In genomic region chr22:21599053-21599893, GRCh38 we compare ENCODE assay signal across 22 cellular contexts. TPM values are rescaled to one million over a fixed set of nuclear protein-coding genes. Genes with fewer than 3 reads are reported as not detected.
A peak's percentile ranks its signal among the peaks of the same experiment; 100 is the strongest.
DNase-seq lines count a peak whose midpoint lies in the region; ATAC-seq, FAIRE-seq and TF ChIP-seq lines count a peak whose summit lies in the region.
"Had no signal": no experiment of that assay in that cellular context is flagged by ENCODE, and none has a peak within 500 bp of the region (broad histone marks: within the 10 kb centered on the region; RNA-seq: fewer than 3 reads in every experiment).

No MANE protein-coding gene starts in this region.

- in situ Hi-C loops in K562 (cut with MboI) = no loop called here

- no peak for TF ChIP-seq POLR2A in K562 (conservative IDR thresholded peaks at IDR 0.05)

- no peak for TF ChIP-seq RAD21 in K562 (CRISPR knock-in tag; conservative IDR thresholded peaks at IDR 0.05 in 1 of 2, IDR thresholded peaks at IDR 0.05 in 1 of 2)

- no peaks in the 10 kb centered on the region for H3K4me1 ChIP-seq in CD4-positive, alpha-beta memory T cell (ENCODE audit: insufficient read depth, low read length)
- peaks cover 0 to 7% of the 10 kb centered on the region in 2 experiments; a peak in 3 of 5 replicates for H3K4me1 ChIP-seq in K562 (replicated peaks in 1 of 2; ENCODE audit: control insufficient read depth in 2 of 2, insufficient read depth in 2 of 2, low read length in 2 of 2)

- peak overlapping the region in 1 of 2 experiments; percentile 62; a peak in 1 of 4 replicates for H3K9ac ChIP-seq in K562 (ENCODE audit: insufficient read depth in 1 of 2, low read depth in 2 of 2, low read length in 2 of 2)

- CTCF ChIA-PET in CD4-positive, alpha-beta memory T cell (lab: Charles Lee; ENCODE audit: partially characterized antibody) = interaction anchor here (0.8 to 1.3 kb wide), 2 partner anchors 13 to 30 kb away, joined by 3 read pairs; no protein-coding TSS in a partner anchor
- CTCF ChIA-PET in K562 (lab: Yijun Ruan, JAX; ENCODE audit: low intra/inter-chr PET ratio) = no interaction called here

- TF ChIP-seq CTCF in K562 (IDR thresholded peaks at IDR 0.05 in 2 of 3, conservative IDR thresholded peaks at IDR 0.05 in 1 of 3; ENCODE audit: insufficient read depth in 2 of 3, low read depth in 1 of 3, low read length in 3 of 3) = no peak

- H3K36me3 ChIP-seq in CD4-positive, alpha-beta memory T cell (ENCODE audit: insufficient read depth, low read length) = peaks cover 12% of the 10 kb centered on the region
- H3K36me3 ChIP-seq in K562 (ENCODE audit: control insufficient read depth, insufficient read depth, low read length) = peaks cover 69% of the 10 kb centered on the region

- FAIRE-seq in K562 (lab: Jason Lieb, UNC) = no peak
- FAIRE-seq: colon, small intestine had no signal

- H3K36me3 Mint-ChIP-seq in CD4-positive, alpha-beta memory T cell = peaks cover 30 to 33% of the 10 kb centered on the region in 2 donors
- H3K36me3 Mint-ChIP-seq in naive thymus-derived CD8-positive, alpha-beta T cell = peaks cover 10 to 53% (median 13%) of the 10 kb centered on the region in 3 donors

- no peak for DNase-seq in CD4-positive, alpha-beta memory T cell
- DNase-seq in D341Med (ENCODE audit: low spot score) (peak; percentile 14), K562 (ENCODE audit: extremely low read depth in 1 of 4, low spot score in 3 of 4) (peak in 1 of 4 experiments; percentile 47), substantia nigra (lab: John Stamatoyannopoulos, UW) (no peak), NCI-H748 treated with DMSO at 0.1 percent for 48 hours (lab: John Stamatoyannopoulos, UW) (no peak)
- DNase-seq in naive thymus-derived CD8-positive, alpha-beta T cell = no peak
- DNase-seq in activated CD4-positive, CD25-positive, alpha-beta regulatory T cell (lab: John Stamatoyannopoulos, UW) = no peak
- DNase-seq: activated CD8-positive, alpha-beta T cell treated with anti-CD3 and anti-CD28 coated beads for 36 hours; activated effector memory CD4-positive, alpha-beta T cell treated with Interleukin-2 at 50 U/mL for 16 hours; anterior cingulate cortex; IMR-90; mucosa of descending colon; NCI-H2029; NCI-H524; small intestine; stimulated activated CD4-positive, alpha-beta T cell treated with anti-CD3 and anti-CD28 coated beads, Interleukin-4, amount 100 ng/mL, for 24 hours had no signal

- H3K27me3 Mint-ChIP-seq in CD4-positive, alpha-beta memory T cell = no peaks in the 10 kb centered on the region
- no peaks in the 10 kb centered on the region for H3K27me3 Mint-ChIP-seq in naive thymus-derived CD8-positive, alpha-beta T cell
- H3K27me3 Mint-ChIP-seq: activated CD8-positive, alpha-beta T cell treated with anti-CD3 and anti-CD28 coated beads for 36 hours; B cell had no signal

- no peak overlapping the region for H3K4me2 ChIP-seq in K562 (ENCODE audit: insufficient read depth, low read length)

- H3K4me1 Mint-ChIP-seq in CD4-positive, alpha-beta memory T cell = peaks cover 18 to 52% (median 35%) of the 10 kb centered on the region in 4 donors
- peaks cover 28 to 61% (median 49%) of the 10 kb centered on the region in 4 donors for H3K4me1 Mint-ChIP-seq in naive thymus-derived CD8-positive, alpha-beta T cell

- intact Hi-C loops in CD4-positive, alpha-beta memory T cell (cut with micrococcal nuclease) = no loop called here
- intact Hi-C loops in K562 (cut with micrococcal nuclease) = no loop called here

- TF ChIP-seq EP300 in K562 (IDR thresholded peaks at IDR 0.05; ENCODE audit: low read length) = no peak

- H3K79me2 ChIP-seq in K562 (ENCODE audit: control insufficient read depth, insufficient read depth, low read length) = peaks cover 94% of the 10 kb centered on the region

- peak; percentile 8; the same call in 2 of the 3 replicates for ATAC-seq in K562
- no peak for ATAC-seq in naive thymus-derived CD8-positive, alpha-beta T cell
- ATAC-seq: activated CD8-positive, alpha-beta T cell treated with anti-CD3 and anti-CD28 coated beads for 36 hours; gastroesophageal sphincter; left lobe of liver; mucosa of descending colon had no signal

- H4K20me1 ChIP-seq in K562 (replicated peaks; ENCODE audit: control insufficient read depth, insufficient read depth, low read length) = peaks cover 41% of the 10 kb centered on the region

- no peak overlapping the region for H3K27ac ChIP-seq in CD4-positive, alpha-beta memory T cell (ENCODE audit: low read depth, low read length)
- H3K27ac ChIP-seq in K562 (ENCODE audit: extremely low read depth, low read depth, low read length) = no peak overlapping the region
- no peak overlapping the region for H3K27ac ChIP-seq in substantia nigra (ENCODE audit: low read depth, low read length, poor library complexity, severe bottlenecking)
- H3K27ac ChIP-seq: gastroesophageal sphincter, tibial nerve had no signal

- H2AFZ ChIP-seq in K562 (ENCODE audit: low read depth, low read length) = no peak overlapping the region

- TSS peak; percentile 15 for BruUV-seq in K562 (replicated peaks; lab: Mats Ljungman, UMichigan)

- H3K4me3 Mint-ChIP-seq in CD4-positive, alpha-beta memory T cell = peak overlapping the region in 3 of 8 donors; percentile 18 to 69 (median 37)
- H3K4me3 Mint-ChIP-seq in naive thymus-derived CD8-positive, alpha-beta T cell = peak overlapping the region in 1 of 10 donors; percentile 42
- H3K4me3 Mint-ChIP-seq: activated CD8-positive, alpha-beta T cell treated with anti-CD3 and anti-CD28 coated beads for 36 hours; B cell had no signal

- peaks cover 12% of the 10 kb centered on the region for H3K9me1 ChIP-seq in K562 (ENCODE audit: control insufficient read depth, insufficient read depth, low read length)

- 70% methylated on average over 6 of the region's 6 CpGs for WGBS in K562 (ENCODE audit: insufficient coverage, low coverage, missing lambda C conversion rate)

- no peaks in the 10 kb centered on the region for H3K9me3 ChIP-seq in CD4-positive, alpha-beta memory T cell (ENCODE audit: control insufficient read depth in 1 of 2, low read length in 2 of 2)
- no peaks in the 10 kb centered on the region for H3K9me3 ChIP-seq in K562 (replicated peaks; ENCODE audit: control insufficient read depth, insufficient read depth, low read depth, low read length)
- H3K9me3 ChIP-seq: gastroesophageal sphincter, mucosa of descending colon, tibial nerve had no signal

- peak overlapping the region in 4 of 7 donors; percentile 5 to 90 (median 72) for H3K27ac Mint-ChIP-seq in CD4-positive, alpha-beta memory T cell
- peak overlapping the region in 7 of 10 donors; percentile 24 to 79 (median 43) for H3K27ac Mint-ChIP-seq in naive thymus-derived CD8-positive, alpha-beta T cell
- H3K27ac Mint-ChIP-seq: activated CD8-positive, alpha-beta T cell treated with anti-CD3 and anti-CD28 coated beads for 36 hours; B cell had no signal

- no peaks in the 10 kb centered on the region for H3K27me3 ChIP-seq in CD4-positive, alpha-beta memory T cell (ENCODE audit: insufficient read depth, low read length)
- H3K27me3 ChIP-seq in K562 (ENCODE audit: control insufficient read depth in 2 of 2, insufficient read depth in 2 of 2, low read length in 2 of 2) = peaks cover 0 to 2% of the 10 kb centered on the region in 2 experiments; a peak in 1 of 5 replicates
- H3K27me3 ChIP-seq: gastroesophageal sphincter, tibial nerve had no signal

- H3K4me3 ChIP-seq in CD4-positive, alpha-beta memory T cell (ENCODE audit: low read length in 2 of 2) = no peak overlapping the region
- H3K4me3 ChIP-seq in K562 = no peak overlapping the region
- H3K4me3 ChIP-seq: gastroesophageal sphincter, mucosa of descending colon, tibial nerve had no signal

- POLR2A ChIA-PET in CD4-positive, alpha-beta memory T cell (lab: Charles Lee; ENCODE audit: partially characterized antibody) = no interaction called here
- POLR2A ChIA-PET in K562 (lab: Yijun Ruan, JAX) = interaction anchor here (75.5 to 76.8 kb wide), 2 partner anchors 10 to 20 kb away, joined by 4622 read pairs; partner anchors contain the start of genes CCDC116, SDF2L1 and YDJC
- POLR2A ChIA-PET in naive thymus-derived CD8-positive, alpha-beta T cell (lab: Charles Lee) = interaction anchor here (0.7 kb wide), 1 partner anchor 52 kb away, joined by 3 read pairs; no protein-coding TSS in a partner anchor

- H3K9me3 Mint-ChIP-seq in CD4-positive, alpha-beta memory T cell = peaks cover 0 to 1% (median 0%) of the 10 kb centered on the region in 8 donors
- peaks cover 0 to 2% (median 0%) of the 10 kb centered on the region in 9 donors for H3K9me3 Mint-ChIP-seq in naive thymus-derived CD8-positive, alpha-beta T cell
- H3K9me3 Mint-ChIP-seq: activated CD8-positive, alpha-beta T cell treated with anti-CD3 and anti-CD28 coated beads for 36 hours had no signal

RNA-seq across cellular contexts. Expression of gene YDJC, which starts 30.5 kb away (rescaled TPM):
- total RNA-seq in CD4-positive, alpha-beta memory T cell = 10 to 100 TPM; 45.7 to 46.0 TPM
- 10 to 100 TPM; 47.5 to 52.8 TPM for polyA plus RNA-seq in CD4-positive, alpha-beta memory T cell
- total RNA-seq in K562 (2011; cell fraction: chromatin; rRNA removed; ENCODE audit: low replicate concordance) = 121 and 504 TPM in 2 replicates
- 857 and 885 TPM in 2 replicates for total RNA-seq in K562 (2011; cell fraction: nucleolus; rRNA removed)
- 325 and 370 TPM in 2 replicates for total RNA-seq in K562 (2011; cell fraction: nucleoplasm; rRNA removed)
- total RNA-seq in K562 (2014; rRNA removed) (871 and 1,007 TPM in 2 replicates), K562 (2014; rRNA removed; fragmentation: Illumina TruSeq; extraction: Trizol) (69.0 and 87.5 TPM in 2 replicates), K562 (2015; rRNA removed; fragmentation: Illumina TruSeq; extraction: Trizol) (164 and 196 TPM in 2 replicates), K562 (2021) (626 and 641 TPM in 2 replicates)
- polyA plus RNA-seq in K562 (2011; rRNA removed) (203 and 277 TPM in 2 replicates), K562 (2014; fragmentation: Illumina TruSeq; extraction: Trizol) (106 and 159 TPM in 2 replicates), K562 (2014; fragmentation: Nextera tagmentation; extraction: Ambion mirVana) (10 to 100 TPM; 13.5 to 23.5 TPM), K562 (2014; rRNA removed) (707 and 732 TPM in 2 replicates)
- 382 and 1,449 TPM in 2 replicates for polyA plus RNA-seq in K562 (2011; cell fraction: cytosol; rRNA removed)
- 629 and 1,089 TPM in 2 replicates for polyA plus RNA-seq in K562 (2011; cell fraction: nucleus; rRNA removed)
- 282 and 288 TPM in 2 replicates for polyA plus RNA-seq in K562 (2012)
- polyA minus RNA-seq in K562 (2011; rRNA and poly(A)+ RNA removed) = 35.0 and 44.2 TPM in 2 replicates
- 212 and 264 TPM in 2 replicates for polyA minus RNA-seq in K562 (2011; cell fraction: cytosol; rRNA and poly(A)+ RNA removed)
- 294 and 313 TPM in 2 replicates for polyA minus RNA-seq in K562 (2011; cell fraction: nucleus; rRNA and poly(A)+ RNA removed)
- 10 to 100 TPM; 48.8 to 54.0 TPM for total RNA-seq in naive thymus-derived CD8-positive, alpha-beta T cell
- polyA plus RNA-seq in naive thymus-derived CD8-positive, alpha-beta T cell = 10 to 100 TPM; 38.0 to 68.9 (median 53.6) TPM

RNA-seq across cellular contexts. Expression of gene UBE2L3, which starts 31.8 kb away (rescaled TPM):
- 10 to 100 TPM; 39.2 to 39.3 TPM for total RNA-seq in CD4-positive, alpha-beta memory T cell
- polyA plus RNA-seq in CD4-positive, alpha-beta memory T cell = 100 to 1,000 TPM; 104 to 116 TPM
- 76.2 and 94.2 TPM in 2 replicates for total RNA-seq in K562 (2011; cell fraction: chromatin; rRNA removed; ENCODE audit: low replicate concordance)
- 66.2 and 75.7 TPM in 2 replicates for total RNA-seq in K562 (2011; cell fraction: nucleolus; rRNA removed)
- 78.4 and 92.8 TPM in 2 replicates for total RNA-seq in K562 (2011; cell fraction: nucleoplasm; rRNA removed)
- total RNA-seq in K562 (2014; rRNA removed) (215 and 275 TPM in 2 replicates), K562 (2014; rRNA removed; fragmentation: Illumina TruSeq; extraction: Trizol) (285 and 298 TPM in 2 replicates), K562 (2015; rRNA removed; fragmentation: Illumina TruSeq; extraction: Trizol) (335 and 354 TPM in 2 replicates), K562 (2021) (240 TPM in 2 replicates)
- polyA plus RNA-seq in K562 (2011; rRNA removed) (206 and 218 TPM in 2 replicates), K562 (2014; fragmentation: Illumina TruSeq; extraction: Trizol) (493 and 580 TPM in 2 replicates), K562 (2014; fragmentation: Nextera tagmentation; extraction: Ambion mirVana) (100 to 1,000 TPM; 575 to 625 TPM), K562 (2014; rRNA removed) (266 and 269 TPM in 2 replicates)
- polyA plus RNA-seq in K562 (2011; cell fraction: cytosol; rRNA removed) = 145 and 195 TPM in 2 replicates
- 56.6 and 72.9 TPM in 2 replicates for polyA plus RNA-seq in K562 (2011; cell fraction: nucleus; rRNA removed)
- polyA plus RNA-seq in K562 (2012) = 253 and 378 TPM in 2 replicates
- polyA minus RNA-seq in K562 (2011; rRNA and poly(A)+ RNA removed) = 172 and 189 TPM in 2 replicates
- polyA minus RNA-seq in K562 (2011; cell fraction: cytosol; rRNA and poly(A)+ RNA removed) = 89.8 and 112 TPM in 2 replicates
- 25.2 and 45.9 TPM in 2 replicates for polyA minus RNA-seq in K562 (2011; cell fraction: nucleus; rRNA and poly(A)+ RNA removed)
- 10 to 100 TPM; 33.3 to 34.5 TPM for total RNA-seq in naive thymus-derived CD8-positive, alpha-beta T cell
- 10 to 100 TPM; 88.4 to 97.6 (median 96.8) TPM for polyA plus RNA-seq in naive thymus-derived CD8-positive, alpha-beta T cell

RNA-seq across cellular contexts. Expression of gene CCDC116, which starts 33.3 kb away (rescaled TPM):
- total RNA-seq in CD4-positive, alpha-beta memory T cell = under 1 TPM; 0.19 to 0.29 TPM
- polyA plus RNA-seq in CD4-positive, alpha-beta memory T cell = not detected
- 11.2 and 34.3 TPM in 2 replicates for total RNA-seq in K562 (2011; cell fraction: chromatin; rRNA removed; ENCODE audit: low replicate concordance)
- total RNA-seq in K562 (2011; cell fraction: nucleolus; rRNA removed) = 28.7 and 33.9 TPM in 2 replicates
- 18.1 and 19.5 TPM in 2 replicates for total RNA-seq in K562 (2011; cell fraction: nucleoplasm; rRNA removed)
- total RNA-seq in K562 (2014; rRNA removed) (9.3 and 13.6 TPM in 2 replicates), K562 (2014; rRNA removed; fragmentation: Illumina TruSeq; extraction: Trizol) (2.1 and 2.8 TPM in 2 replicates), K562 (2015; rRNA removed; fragmentation: Illumina TruSeq; extraction: Trizol) (4.7 and 5.2 TPM in 2 replicates), K562 (2021) (11.3 and 15.6 TPM in 2 replicates)
- polyA plus RNA-seq in K562 (2011; rRNA removed) (1.6 and 2.1 TPM in 2 replicates), K562 (2014; fragmentation: Illumina TruSeq; extraction: Trizol) (6.3 and 8.9 TPM in 2 replicates), K562 (2014; fragmentation: Nextera tagmentation; extraction: Ambion mirVana) (1 to 10 TPM; 1.6 to 2.3 TPM), K562 (2014; rRNA removed) (7.1 and 8.6 TPM in 2 replicates)
- 1.8 and 5.8 TPM in 2 replicates for polyA plus RNA-seq in K562 (2011; cell fraction: cytosol; rRNA removed)
- polyA plus RNA-seq in K562 (2011; cell fraction: nucleus; rRNA removed) = 6.5 and 19.5 TPM in 2 replicates
- polyA plus RNA-seq in K562 (2012) = 5.2 and 6.4 TPM in 2 replicates
- 1.3 and 1.8 TPM in 2 replicates for polyA minus RNA-seq in K562 (2011; rRNA and poly(A)+ RNA removed)
- polyA minus RNA-seq in K562 (2011; cell fraction: cytosol; rRNA and poly(A)+ RNA removed) = 1.5 and 3.9 TPM in 2 replicates
- 8.3 and 12.3 TPM in 2 replicates for polyA minus RNA-seq in K562 (2011; cell fraction: nucleus; rRNA and poly(A)+ RNA removed)
- under 1 TPM; 0.34 to 0.93 TPM for total RNA-seq in naive thymus-derived CD8-positive, alpha-beta T cell
- polyA plus RNA-seq in naive thymus-derived CD8-positive, alpha-beta T cell = not detected
- total RNA-seq: SK-MEL-5 had no signal

RNA-seq across cellular contexts. Expression of gene SDF2L1, which starts 42.8 kb away (rescaled TPM):
- total RNA-seq in CD4-positive, alpha-beta memory T cell = 10 to 100 TPM; 39.6 to 44.3 TPM
- 10 to 100 TPM; 78.0 to 99.1 TPM for polyA plus RNA-seq in CD4-positive, alpha-beta memory T cell
- total RNA-seq in K562 (2011; cell fraction: chromatin; rRNA removed; ENCODE audit: low replicate concordance) = 72.2 and 221 TPM in 2 replicates
- total RNA-seq in K562 (2011; cell fraction: nucleolus; rRNA removed) = 489 and 555 TPM in 2 replicates
- total RNA-seq in K562 (2011; cell fraction: nucleoplasm; rRNA removed) = 263 and 279 TPM in 2 replicates
- total RNA-seq in K562 (2014; rRNA removed) = 894 and 989 TPM in 2 replicates
- total RNA-seq in K562 (2014; rRNA removed; fragmentation: Illumina TruSeq; extraction: Trizol) = 41.9 and 82.9 TPM in 2 replicates
- total RNA-seq in K562 (2015; rRNA removed; fragmentation: Illumina TruSeq; extraction: Trizol) = 135 and 153 TPM in 2 replicates
- total RNA-seq in K562 (2021) = 551 and 557 TPM in 2 replicates
- polyA plus RNA-seq in K562 (2011; rRNA removed) = 124 and 218 TPM in 2 replicates
- 273 and 603 TPM in 2 replicates for polyA plus RNA-seq in K562 (2011; cell fraction: cytosol; rRNA removed)
- 110 and 123 TPM in 2 replicates for polyA plus RNA-seq in K562 (2011; cell fraction: nucleus; rRNA removed)
- 384 and 632 TPM in 2 replicates for polyA plus RNA-seq in K562 (2012)
- polyA plus RNA-seq in K562 (2014; fragmentation: Illumina TruSeq; extraction: Trizol) = 33.8 and 82.2 TPM in 2 replicates
- 10 to 100 TPM; 15.1 to 34.8 TPM for polyA plus RNA-seq in K562 (2014; fragmentation: Nextera tagmentation; extraction: Ambion mirVana)
- 666 and 827 TPM in 2 replicates for polyA plus RNA-seq in K562 (2014; rRNA removed)
- polyA minus RNA-seq in K562 (2011; rRNA and poly(A)+ RNA removed) = 50.1 and 80.5 TPM in 2 replicates
- polyA minus RNA-seq in K562 (2011; cell fraction: cytosol; rRNA and poly(A)+ RNA removed) = 107 and 114 TPM in 2 replicates
- polyA minus RNA-seq in K562 (2011; cell fraction: nucleus; rRNA and poly(A)+ RNA removed) = 37.7 and 69.6 TPM in 2 replicates
- total RNA-seq in naive thymus-derived CD8-positive, alpha-beta T cell = 10 to 100 TPM; 23.2 to 27.8 TPM
- 10 to 100 TPM; 63.1 to 68.9 (median 63.4) TPM for polyA plus RNA-seq in naive thymus-derived CD8-positive, alpha-beta T cell

RNA-seq across cellular contexts. Expression of gene RIMBP3C, which starts 48.0 kb away (rescaled TPM):
- total RNA-seq in CD4-positive, alpha-beta memory T cell = 1 to 10 TPM; 4.5 to 4.9 TPM
- polyA plus RNA-seq in CD4-positive, alpha-beta memory T cell = under 1 TPM in 1 of 2 donors, not detected in 1; 0.49 TPM
- 0.79 and 1.6 TPM in 2 replicates for total RNA-seq in K562 (2011; cell fraction: chromatin; rRNA removed; ENCODE audit: low replicate concordance)
- total RNA-seq in K562 (2011; cell fraction: nucleolus; rRNA removed) = 2.1 and 2.3 TPM in 2 replicates
- 1.0 TPM in 1 of 2 replicates, not detected in the other for total RNA-seq in K562 (2011; cell fraction: nucleoplasm; rRNA removed)
- total RNA-seq in K562 (2014; rRNA removed) (0.65 and 0.77 TPM in 2 replicates), K562 (2014; rRNA removed; fragmentation: Illumina TruSeq; extraction: Trizol) (0.06 and 0.15 TPM in 2 replicates), K562 (2015; rRNA removed; fragmentation: Illumina TruSeq; extraction: Trizol) (0.25 and 0.34 TPM in 2 replicates), K562 (2021) (0.89 and 0.98 TPM in 2 replicates)
- polyA plus RNA-seq in K562 (2011; rRNA removed) (0.13 and 0.19 TPM in 2 replicates), K562 (2014; fragmentation: Illumina TruSeq; extraction: Trizol) (0.09 and 0.26 TPM in 2 replicates), K562 (2014; fragmentation: Nextera tagmentation; extraction: Ambion mirVana) (not detected), K562 (2014; rRNA removed) (0.17 TPM in 1 of 2 replicates, not detected in the other)
- 0.06 TPM in 1 of 2 replicates, not detected in the other for polyA plus RNA-seq in K562 (2011; cell fraction: cytosol; rRNA removed)
- polyA plus RNA-seq in K562 (2011; cell fraction: nucleus; rRNA removed) = 0.16 and 0.41 TPM in 2 replicates
- 0.75 and 0.85 TPM in 2 replicates for polyA plus RNA-seq in K562 (2012)
- 0.60 and 0.90 TPM in 2 replicates for polyA minus RNA-seq in K562 (2011; rRNA and poly(A)+ RNA removed)
- 1.2 and 2.5 TPM in 2 replicates for polyA minus RNA-seq in K562 (2011; cell fraction: cytosol; rRNA and poly(A)+ RNA removed)
- polyA minus RNA-seq in K562 (2011; cell fraction: nucleus; rRNA and poly(A)+ RNA removed) = 2.3 and 4.4 TPM in 2 replicates
- total RNA-seq in naive thymus-derived CD8-positive, alpha-beta T cell = 1 to 10 TPM; 3.2 to 3.5 TPM
- under 1 TPM in 2 of 3 donors, not detected in 1; 0.39 to 0.55 TPM for polyA plus RNA-seq in naive thymus-derived CD8-positive, alpha-beta T cell
